18 cellular contexts compared by ENCODE assay signal in the genomic region with DNA sequence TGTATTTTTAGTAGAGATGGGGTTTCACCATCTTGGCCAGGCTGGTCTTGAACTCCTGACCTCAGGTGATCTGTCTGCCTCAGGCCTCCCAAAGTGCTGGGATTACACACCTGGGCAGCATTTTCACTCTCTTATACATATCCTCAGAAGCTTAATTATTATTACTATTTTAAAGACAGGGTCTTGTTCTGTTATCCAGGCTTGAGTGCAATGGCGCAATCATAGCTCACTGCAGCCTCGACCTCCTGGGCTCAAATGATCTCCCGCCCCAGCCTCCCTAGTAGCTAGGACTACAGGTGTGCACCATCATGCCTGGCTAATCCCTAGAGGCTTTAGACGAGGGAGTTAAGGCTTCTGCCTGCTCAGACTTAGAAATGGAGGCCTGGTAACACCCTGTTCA. TPM values are rescaled to one million over a fixed set of nuclear protein-coding genes. Genes with fewer than 3 reads are reported as not detected.
DNase-seq lines count a peak whose midpoint lies in the region; ATAC-seq and TF ChIP-seq lines count a peak whose summit lies in the region.
"Had no signal": no experiment of that assay in that cellular context is flagged by ENCODE, and none has a peak within 500 bp of the region (broad histone marks: within the 10 kb centered on the region; RNA-seq: fewer than 3 reads in every experiment).

No MANE protein-coding gene starts in this region.

- H4K91ac ChIP-seq in IMR-90 (ENCODE audit: insufficient read depth, low read depth, low read length): no peak overlapping the region

- no peaks in the 10 kb centered on the region for H3K27me3 ChIP-seq in IMR-90 (ENCODE audit: control insufficient read depth, insufficient read depth, low read length)

- H3K4me1 Mint-ChIP-seq in brain: peaks cover 90% of the 10 kb centered on the region
- H3K4me1 Mint-ChIP-seq in nephron: peaks cover 83% of the 10 kb centered on the region
- no peaks in the 10 kb centered on the region for H3K4me1 Mint-ChIP-seq in effector memory CD8-positive, alpha-beta T cell (ENCODE audit: low read depth in 2 of 2)
- H3K4me1 Mint-ChIP-seq: CD8-positive, alpha-beta memory T cell had no signal

- H3K23ac ChIP-seq in IMR-90 (ENCODE audit: low read depth, low read length): no peak overlapping the region

- H3K9me3 Mint-ChIP-seq in brain (no peaks in the 10 kb centered on the region), nephron (no peaks in the 10 kb centered on the region)
- no peaks in the 10 kb centered on the region for H3K9me3 Mint-ChIP-seq in effector memory CD8-positive, alpha-beta T cell
- H3K9me3 Mint-ChIP-seq: CD8-positive, alpha-beta memory T cell had no signal

- intact Hi-C loops in IMR-90 (cut with micrococcal nuclease): no loop called here

- WGBS in IMR-90 (ENCODE audit: extremely low coverage in 2 of 2, insufficient read length in 1 of 2), 2 experiments: no CpG with 5 or more reads among the region's 4 CpGs

- no peak overlapping the region for H3K4ac ChIP-seq in IMR-90 (ENCODE audit: low read depth, low read length)

- TF ChIP-seq CTCF in IMR-90 (conservative IDR thresholded peaks at IDR 0.05; ENCODE audit: low read depth, low read length) (no peak), brain (conservative IDR thresholded peaks at IDR 0.05) (no peak), nephron (IDR thresholded peaks at IDR 0.05; ENCODE audit: unreplicated experiment in 3 of 3) (no peak)

- H3K18ac ChIP-seq in IMR-90 (ENCODE audit: low read depth, low read length): no peak overlapping the region

- peaks cover 0 to 21% of the 10 kb centered on the region in 2 experiments; a peak in 2 of 4 replicates for H3K79me1 ChIP-seq in IMR-90 (ENCODE audit: low read depth in 1 of 2, low read length in 2 of 2)

- DNase-seq in NCI-H82 (lab: John Stamatoyannopoulos, UW) (peak; percentile 39), NCI-H82 treated with DMSO at 0.1 percent for 48 hours (lab: John Stamatoyannopoulos, UW; ENCODE audit: unreplicated experiment) (no peak), IMR-90 (no peak), left lobe of liver (ENCODE audit: low spot score) (no peak), C1 segment of cervical spinal cord (lab: John Stamatoyannopoulos, UW) (no peak)
- no peak for DNase-seq in effector memory CD8-positive, alpha-beta T cell
- DNase-seq: ACHN; CD8-positive, alpha-beta memory T cell; NCI-H1105; NCI-H146; NCI-H2029; NCI-H2227 treated with DMSO at 0.1 percent for 48 hours; NCI-H510A; SHP77 had no signal

- H3K36me3 Mint-ChIP-seq in brain (no peaks in the 10 kb centered on the region), nephron (ENCODE audit: low read depth) (no peaks in the 10 kb centered on the region)
- no peaks in the 10 kb centered on the region for H3K36me3 Mint-ChIP-seq in effector memory CD8-positive, alpha-beta T cell (ENCODE audit: insufficient read depth)
- H3K36me3 Mint-ChIP-seq: CD8-positive, alpha-beta memory T cell had no signal

- H2BK20ac ChIP-seq in IMR-90 (ENCODE audit: low read depth, low read length): no peak overlapping the region

- POLR2A ChIA-PET in IMR-90 (lab: Charles Lee; ENCODE audit: unreplicated experiment): no interaction called here

- no TSS peak for BruUV-seq in IMR-90 (replicated peaks; lab: Mats Ljungman, UMichigan)

- H3K27ac Mint-ChIP-seq in brain (peak overlapping the region in 4 of 5 experiments; percentile 13 to 86 (median 80)), nephron (peak overlapping the region; percentile 96 to 99 (median 98))
- H3K27ac Mint-ChIP-seq in effector memory CD8-positive, alpha-beta T cell: no peak overlapping the region

- ATAC-seq in IMR-90 (ENCODE audit: low read depth) (no peak), left lobe of liver (no peak)
- no peak for ATAC-seq in effector memory CD8-positive, alpha-beta T cell (replicated peaks)

- H3K9me1 ChIP-seq in IMR-90 (ENCODE audit: insufficient read depth, low read length): peaks cover 25% of the 10 kb centered on the region

- no peaks in the 10 kb centered on the region for H3K9me3 ChIP-seq in IMR-90 (ENCODE audit: control insufficient read depth, insufficient read depth, low read length)

- H3K4me3 Mint-ChIP-seq in brain: no peak overlapping the region
- H3K4me3 Mint-ChIP-seq in nephron: no peak overlapping the region
- H3K4me3 Mint-ChIP-seq in effector memory CD8-positive, alpha-beta T cell: no peak overlapping the region
- H3K4me3 Mint-ChIP-seq: CD8-positive, alpha-beta memory T cell had no signal

- in situ Hi-C loops in IMR-90 (cut with MboI; ENCODE audit: low sequenced_read_pairs): no loop called here

- no peak overlapping the region for H3K27ac ChIP-seq in IMR-90 (ENCODE audit: insufficient read depth, low read length)
- H3K27ac ChIP-seq: 22Rv1, C4-2B had no signal

- peaks cover 25% of the 10 kb centered on the region for H3K4me1 ChIP-seq in IMR-90 (ENCODE audit: control insufficient read depth, insufficient read depth, low read length)

- no peak overlapping the region for H3K4me3 ChIP-seq in IMR-90 (ENCODE audit: insufficient read depth, low read depth, low read length)

- H2AFZ ChIP-seq in IMR-90 (replicated peaks; ENCODE audit: low read length, poor library complexity): no peak overlapping the region

- no peak overlapping the region for H2BK5ac ChIP-seq in IMR-90 (ENCODE audit: low read depth, low read length, poor library complexity, severe bottlenecking)

- no peak overlapping the region for H2AK9ac ChIP-seq in IMR-90 (replicated peaks; ENCODE audit: low read depth, low read length, poor library complexity)

- dilution Hi-C loops in IMR-90 (cut with HindIII; ENCODE audit: low sequenced_read_pairs, unreplicated experiment): no loop called here

- no peak for TF ChIP-seq POLR2A in IMR-90 (IDR thresholded peaks at IDR 0.05; ENCODE audit: low read depth, low read length)

- H3K27me3 Mint-ChIP-seq in brain (no peaks in the 10 kb centered on the region), nephron (ENCODE audit: low read depth) (peaks cover 4% of the 10 kb centered on the region)
- H3K27me3 Mint-ChIP-seq in effector memory CD8-positive, alpha-beta T cell: peaks cover 0 to 48% of the 10 kb centered on the region in 2 donors

- H3K9ac ChIP-seq in IMR-90 (ENCODE audit: low read depth, low read length): no peak overlapping the region

- no peak overlapping the region for H2BK120ac ChIP-seq in IMR-90 (ENCODE audit: low read depth, low read length)

- 0 out of 2 replicates have a peak overlapping the region, but pooled peaks have one; percentile 15 for H3K14ac ChIP-seq in IMR-90 (replicated peaks; ENCODE audit: low read depth, low read length)

- no peak for TF ChIP-seq RAD21 in IMR-90 (IDR thresholded peaks at IDR 0.05; ENCODE audit: low read length)

- H3K56ac ChIP-seq in IMR-90 (ENCODE audit: extremely low read depth, insufficient read depth, low read length): no peak overlapping the region

- no peak overlapping the region for H2BK15ac ChIP-seq in IMR-90 (ENCODE audit: low read depth, low read length)

- H2AK5ac ChIP-seq in IMR-90 (ENCODE audit: low read depth, low read length): 0 out of 2 replicates have a peak overlapping the region, but pooled peaks have one; percentile 17

- no peak overlapping the region for H3K4me2 ChIP-seq in IMR-90 (ENCODE audit: low read depth, low read length)

- no peak overlapping the region for H4K5ac ChIP-seq in IMR-90 (ENCODE audit: low read depth, low read length)

- H3K36me3 ChIP-seq in IMR-90 (ENCODE audit: control insufficient read depth, insufficient read depth, low read length): no peaks in the 10 kb centered on the region

- H4K20me1 ChIP-seq in IMR-90 (ENCODE audit: insufficient read depth, low read length): no peaks in the 10 kb centered on the region; the same call in 1 of the 2 replicates

- CTCF ChIA-PET in IMR-90 (lab: Yijun Ruan, JAX): no interaction called here

- no peak overlapping the region for H4K8ac ChIP-seq in IMR-90 (ENCODE audit: low read depth in 2 of 2, low read length in 2 of 2)

TF ChIP-seq in IMR-90, 13 proteins besides CTCF, POLR2A, EP300 and RAD21:
- TF ChIP-seq CEBPB (IDR thresholded peaks at IDR 0.05; ENCODE audit: low read depth, low read length) (0 out of 2 replicates have a peak, but pooled peaks have one; percentile 18), RCOR1 (IDR thresholded peaks at IDR 0.05; ENCODE audit: insufficient replicate concordance, low read length) (no peak)
- TF ChIP-seq, protein P1, sequence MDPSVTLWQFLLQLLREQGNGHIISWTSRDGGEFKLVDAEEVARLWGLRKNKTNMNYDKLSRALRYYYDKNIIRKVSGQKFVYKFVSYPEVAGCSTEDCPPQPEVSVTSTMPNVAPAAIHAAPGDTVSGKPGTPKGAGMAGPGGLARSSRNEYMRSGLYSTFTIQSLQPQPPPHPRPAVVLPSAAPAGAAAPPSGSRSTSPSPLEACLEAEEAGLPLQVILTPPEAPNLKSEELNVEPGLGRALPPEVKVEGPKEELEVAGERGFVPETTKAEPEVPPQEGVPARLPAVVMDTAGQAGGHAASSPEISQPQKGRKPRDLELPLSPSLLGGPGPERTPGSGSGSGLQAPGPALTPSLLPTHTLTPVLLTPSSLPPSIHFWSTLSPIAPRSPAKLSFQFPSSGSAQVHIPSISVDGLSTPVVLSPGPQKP (IDR thresholded peaks at IDR 0.05; ENCODE audit: borderline replicate concordance, low read depth, low read length): no peak
TF ChIP-seq in IMR-90: peak in this region for 1.

RNA-seq across cellular contexts. Expression of gene UNC5B, which starts 26.3 kb away (rescaled TPM):
- total RNA-seq in IMR-90 (2012; rRNA removed) (1.4 and 1.6 TPM in 2 replicates), left lobe of liver (1.8 TPM)
- polyA plus RNA-seq in IMR-90 (2012; rRNA removed) (4.2 and 4.4 TPM in 2 replicates), brain (ENCODE audit: insufficient read depth, low read depth, low replicate concordance) (31.8 TPM)
- polyA plus RNA-seq in IMR-90 (2012; cell fraction: cytosol; rRNA removed): 3.2 and 6.3 TPM in 2 replicates
- polyA plus RNA-seq in IMR-90 (2012; cell fraction: nucleus; rRNA removed; ENCODE audit: low replicate concordance): 6.9 and 11.9 TPM in 2 replicates

Comparison
In these comparisons a context has a peak if more than half of its experiments do, and no peak if none do; other contexts are left out.
1. H3K27ac Mint-ChIP-seq: peak in brain (4 of 5) and nephron (3 of 3); none in effector memory CD8-positive, alpha-beta T cell (0 of 2).